Comparison of ENCODE assay signal across 22 cellular contexts in the genomic region with DNA sequence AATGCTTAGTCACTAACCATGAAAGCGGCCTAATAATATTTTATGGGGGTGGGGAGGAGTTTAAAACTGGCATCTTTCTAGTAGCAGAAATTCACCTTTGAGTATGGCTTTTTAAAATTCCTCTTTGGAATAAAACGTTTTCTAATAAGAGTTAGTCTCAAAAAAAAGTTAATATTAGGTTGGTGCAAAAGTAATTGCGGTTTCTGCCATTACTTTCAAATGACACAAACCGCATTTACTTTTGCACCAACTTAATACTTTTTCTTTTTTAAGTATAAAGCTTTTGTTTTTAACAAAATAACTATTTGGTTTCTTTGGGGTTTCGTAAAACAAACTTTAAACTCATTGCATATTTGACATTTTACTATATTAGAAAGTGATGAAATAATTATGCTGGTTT.
DNase-seq lines count a peak whose midpoint lies in the region; ATAC-seq, FAIRE-seq and TF ChIP-seq lines count a peak whose summit lies in the region.
"Had no signal": no experiment of that assay in that cellular context is flagged by ENCODE, and none has a peak within 500 bp of the region (broad histone marks: within the 10 kb centered on the region; RNA-seq: fewer than 3 reads in every experiment).

No MANE protein-coding gene starts in this region.

- peak overlapping the region; percentile 30 for H3K4me3 Mint-ChIP-seq in activated naive CD8-positive, alpha-beta T cell treated with anti-CD3 and anti-CD28 coated beads, Interleukin-2, amount 10 ng/mL, durations not matched to agents 7 days and 5 days
- H3K4me3 Mint-ChIP-seq in stimulated activated effector memory CD8-positive, alpha-beta T cell treated with anti-CD3 and anti-CD28 coated beads, Interleukin-12 subunit alpha, Interleukin-12 subunit beta, amount 100 ng/mL, for 72 hours: peak overlapping the region; percentile 64

- POLR2A ChIA-PET in activated naive CD8-positive, alpha-beta T cell treated with anti-CD3 and anti-CD28 coated beads, Interleukin-2, amount 10 ng/mL, durations not matched to agents 7 days and 5 days (lab: Charles Lee): no interaction called here

- H3K36me3 ChIP-seq in right atrium auricular region (no peaks in the 10 kb centered on the region), keratinocyte (ENCODE audit: control insufficient read depth in 2 of 2, extremely low read depth in 1 of 2, insufficient read depth in 2 of 2, low read length in 2 of 2) (no peaks in the 10 kb centered on the region), esophagus squamous epithelium (no peaks in the 10 kb centered on the region)
- H3K36me3 ChIP-seq: upper lobe of left lung had no signal

- no peak for FAIRE-seq in keratinocyte (lab: Jason Lieb, UNC)
- FAIRE-seq: GM18507 had no signal

- peak overlapping the region; percentile 83 for H3K4me2 ChIP-seq in keratinocyte (ENCODE audit: control insufficient read depth, extremely low read depth, insufficient read depth, low read depth, low read length)

- peaks cover 37% of the 10 kb centered on the region for H3K4me1 Mint-ChIP-seq in activated naive CD8-positive, alpha-beta T cell treated with anti-CD3 and anti-CD28 coated beads, Interleukin-2, amount 10 ng/mL, durations not matched to agents 7 days and 5 days
- H3K4me1 Mint-ChIP-seq in stimulated activated effector memory CD8-positive, alpha-beta T cell treated with anti-CD3 and anti-CD28 coated beads, Interleukin-12 subunit alpha, Interleukin-12 subunit beta, amount 100 ng/mL, for 72 hours: peaks cover 53% of the 10 kb centered on the region

- H3K9ac ChIP-seq in keratinocyte (ENCODE audit: control insufficient read depth, extremely low read depth, insufficient read depth, low read length): no peak overlapping the region

- TF ChIP-seq POLR2A in esophagus squamous epithelium (IDR thresholded peaks at IDR 0.05): no peak

- no peaks in the 10 kb centered on the region for H3K36me3 Mint-ChIP-seq in activated naive CD8-positive, alpha-beta T cell treated with anti-CD3 and anti-CD28 coated beads, Interleukin-2, amount 10 ng/mL, durations not matched to agents 7 days and 5 days
- no peaks in the 10 kb centered on the region for H3K36me3 Mint-ChIP-seq in stimulated activated effector memory CD8-positive, alpha-beta T cell treated with anti-CD3 and anti-CD28 coated beads, Interleukin-12 subunit alpha, Interleukin-12 subunit beta, amount 100 ng/mL, for 72 hours
- H3K36me3 Mint-ChIP-seq: stimulated activated naive B cell treated with anti-CD40 and anti-IgM and Interleukin-4, amounts not matched to agents 10 μg/mL and 1 μg/mL and 100 μg/mL, for 72 hours had no signal

- 21 to 33% methylated on average over 5 of the region's 5 CpGs for WGBS in esophagus squamous epithelium, 2 donors

- peak overlapping the region; percentile 38 to 42 for H3K4me3 ChIP-seq in right atrium auricular region
- no peak overlapping the region for H3K4me3 ChIP-seq in keratinocyte (ENCODE audit: control insufficient read depth in 2 of 3, extremely low read depth in 1 of 3, insufficient read depth in 2 of 3, low read depth in 1 of 3, low read length in 3 of 3)
- peak overlapping the region in 1 of 4 donors; percentile 47 for H3K4me3 ChIP-seq in esophagus squamous epithelium

- no peak for TF ChIP-seq CTCF in right atrium auricular region (IDR thresholded peaks at IDR 0.05)
- TF ChIP-seq CTCF in keratinocyte (optimal IDR thresholded peaks at IDR 0.05 in 1 of 3, IDR thresholded peaks at IDR 0.05 in 1 of 3, conservative IDR thresholded peaks at IDR 0.05 in 1 of 3; ENCODE audit: extremely low read depth in 1 of 3, insufficient read depth in 2 of 3, low read length in 3 of 3): no peak
- TF ChIP-seq CTCF in esophagus squamous epithelium (IDR thresholded peaks at IDR 0.05): no peak

- peaks cover 94% of the 10 kb centered on the region for H3K27me3 Mint-ChIP-seq in activated naive CD8-positive, alpha-beta T cell treated with anti-CD3 and anti-CD28 coated beads, Interleukin-2, amount 10 ng/mL, durations not matched to agents 7 days and 5 days

- H3K27ac ChIP-seq in right atrium auricular region: peak overlapping the region in 1 of 2 donors; percentile 80
- H3K27ac ChIP-seq in keratinocyte (ENCODE audit: control insufficient read depth, insufficient read depth, low read length): no peak overlapping the region
- no peak overlapping the region for H3K27ac ChIP-seq in esophagus squamous epithelium
- H3K27ac ChIP-seq: RWPE1, upper lobe of left lung had no signal

- peaks cover 0 to 38% of the 10 kb centered on the region in 2 donors for H3K4me1 ChIP-seq in right atrium auricular region
- peaks cover 15% of the 10 kb centered on the region for H3K4me1 ChIP-seq in keratinocyte (ENCODE audit: control insufficient read depth, extremely low read depth, insufficient read depth, low read length)
- H3K4me1 ChIP-seq in esophagus squamous epithelium: peaks cover 20 to 54% (median 23%) of the 10 kb centered on the region in 3 donors

- intact Hi-C loops in left cardiac atrium (cut with DNase I) (loop anchor here in 1 of 2 donors (5.0 kb wide), 1 partner anchor 102 kb away; no protein-coding TSS in a partner anchor), esophagus squamous epithelium (cut with DNase I) (no loop called here)

- no peaks in the 10 kb centered on the region for H3K9me3 Mint-ChIP-seq in activated naive CD8-positive, alpha-beta T cell treated with anti-CD3 and anti-CD28 coated beads, Interleukin-2, amount 10 ng/mL, durations not matched to agents 7 days and 5 days
- no peaks in the 10 kb centered on the region for H3K9me3 Mint-ChIP-seq in stimulated activated effector memory CD8-positive, alpha-beta T cell treated with anti-CD3 and anti-CD28 coated beads, Interleukin-12 subunit alpha, Interleukin-12 subunit beta, amount 100 ng/mL, for 72 hours
- H3K9me3 Mint-ChIP-seq: activated CD4-positive, alpha-beta T cell treated with anti-CD3 and anti-CD28 coated beads, Interleukin-2, amount 10 ng/mL, durations not matched to agents 7 days and 5 days; CD4-positive, alpha-beta T cell had no signal

- H3K9me1 ChIP-seq in keratinocyte (ENCODE audit: control insufficient read depth, extremely low read depth, insufficient read depth, low read length): no peaks in the 10 kb centered on the region

- ATAC-seq in left cardiac atrium (no peak), HG03439 (IDR thresholded peaks at IDR 0.05; ENCODE audit: unreplicated experiment) (no peak)
- ATAC-seq in activated naive CD8-positive, alpha-beta T cell treated with anti-CD3 and anti-CD28 coated beads, Interleukin-2, amount 10 ng/mL, durations not matched to agents 7 days and 5 days (ENCODE audit: low read depth): no peak
- ATAC-seq in stimulated activated effector memory CD8-positive, alpha-beta T cell treated with anti-CD3 and anti-CD28 coated beads, Interleukin-12 subunit alpha, Interleukin-12 subunit beta, amount 100 ng/mL, for 72 hours: no peak
- ATAC-seq: stimulated activated naive B cell treated with anti-CD40 and anti-IgM and Interleukin-4, amounts not matched to agents 10 μg/mL and 1 μg/mL and 100 μg/mL, for 72 hours had no signal

- H3K9me3 ChIP-seq in right atrium auricular region: no peaks in the 10 kb centered on the region
- H3K9me3 ChIP-seq in keratinocyte (ENCODE audit: control insufficient read depth, low read depth, low read length): no peaks in the 10 kb centered on the region
- H3K9me3 ChIP-seq in esophagus squamous epithelium: no peaks in the 10 kb centered on the region
- H3K9me3 ChIP-seq: upper lobe of left lung had no signal

- no peaks in the 10 kb centered on the region for H3K79me2 ChIP-seq in keratinocyte (ENCODE audit: control insufficient read depth, insufficient read depth, low read length)

- H3K27me3 ChIP-seq in right atrium auricular region: peaks cover 0 to 6% of the 10 kb centered on the region in 2 donors
- H3K27me3 ChIP-seq in keratinocyte (ENCODE audit: control insufficient read depth, extremely low read depth, insufficient read depth, low read length): peaks cover 74% of the 10 kb centered on the region
- peaks cover 6 to 98% (median 47%) of the 10 kb centered on the region in 4 donors for H3K27me3 ChIP-seq in esophagus squamous epithelium

- no peaks in the 10 kb centered on the region for H4K20me1 ChIP-seq in keratinocyte (ENCODE audit: control insufficient read depth, extremely low read depth, insufficient read depth, low read length)

- DNase-seq in right atrium auricular region (ENCODE audit: low spot score) (no peak), left cardiac atrium (no peak), keratinocyte (ENCODE audit: low read depth, low spot score) (no peak), DMS79 treated with DMSO at 0.1 percent for 48 hours (lab: John Stamatoyannopoulos, UW) (no peak), esophagus squamous epithelium (lab: John Stamatoyannopoulos, UW) (no peak)
- DNase-seq in activated naive CD8-positive, alpha-beta T cell treated with anti-CD3 and anti-CD28 coated beads, Interleukin-2, amount 10 ng/mL, durations not matched to agents 7 days and 5 days: no peak
- no peak for DNase-seq in stimulated activated effector memory CD8-positive, alpha-beta T cell treated with anti-CD3 and anti-CD28 coated beads, Interleukin-12 subunit alpha, Interleukin-12 subunit beta, amount 100 ng/mL, for 72 hours (ENCODE audit: low spot score in 2 of 2)
- DNase-seq: activated CD4-positive, alpha-beta T cell treated with anti-CD3 and anti-CD28 coated beads, Interleukin-2, amount 10 ng/mL, durations not matched to agents 7 days and 5 days; activated naive CD4-positive, alpha-beta T cell treated with anti-CD3 and anti-CD28 coated beads, Interleukin-2, amount 50 U/mL, for 16 hours; activated T-cell treated with anti-CD3 and anti-CD28 coated beads for 4 hours; CD4-positive, alpha-beta T cell; DMS79; GOT3; immature natural killer cell; naive thymus-derived CD8-positive, alpha-beta T cell; NCI-H1694; NCI-H446 treated with DMSO at 0.1 percent for 48 hours; stimulated activated naive B cell treated with anti-CD40 and anti-IgM and Interleukin-4, amounts not matched to agents 10 μg/mL and 1 μg/mL and 100 μg/mL, for 72 hours; upper lobe of left lung had no signal

- no peak overlapping the region for H2AFZ ChIP-seq in keratinocyte (ENCODE audit: control insufficient read depth, low read length)

- no peak overlapping the region for H3K27ac Mint-ChIP-seq in activated naive CD8-positive, alpha-beta T cell treated with anti-CD3 and anti-CD28 coated beads, Interleukin-2, amount 10 ng/mL, durations not matched to agents 7 days and 5 days
- H3K27ac Mint-ChIP-seq in stimulated activated effector memory CD8-positive, alpha-beta T cell treated with anti-CD3 and anti-CD28 coated beads, Interleukin-12 subunit alpha, Interleukin-12 subunit beta, amount 100 ng/mL, for 72 hours: no peak overlapping the region
- H3K27ac Mint-ChIP-seq: CD4-positive, alpha-beta T cell; immature natural killer cell had no signal

- dilution Hi-C loops in keratinocyte (cut with MboI; ENCODE audit: extremely low pct_ligation_motif_present, low sequenced_read_pairs): no loop called here

Comparison
In these comparisons a context has a peak if more than half of its experiments do, and no peak if none do; other contexts are left out.
1. H3K4me3 ChIP-seq: peak in right atrium auricular region (2 of 2); none in keratinocyte (0 of 3).